ENCODE assay signal across 21 cellular contexts in genomic region chr9:77290373-77290772, GRCh38.
"Had no signal": no experiment of that assay in that cellular context is flagged by ENCODE, and none has a peak within 500 bp of the region (broad histone marks: within the 10 kb centered on the region; RNA-seq: fewer than 3 reads in every experiment).

No MANE protein-coding gene starts in this region.

- ATAC-seq: activated CD8-positive, alpha-beta memory T cell treated with anti-CD3 and anti-CD28 coated beads, Interleukin-2, amount 10 ng/mL, durations not matched to agents 7 days and 5 days; activated T-cell treated with anti-CD3 and anti-CD28 coated beads, Interleukin-2, amount 50 U/mL, for 4 hours; naive thymus-derived CD4-positive, alpha-beta T cell; right lobe of liver; stimulated activated naive B cell treated with anti-CD40 and anti-IgM and Interleukin-4, amounts not matched to agents 10 μg/mL and 1 μg/mL and 100 μg/mL, for 72 hours had no signal

- DNase-seq: activated CD4-positive, alpha-beta T cell treated with anti-CD3 and anti-CD28 coated beads, Interleukin-2, amount 50 U/mL, for 48 hours; activated CD4-positive, CD25-positive, alpha-beta regulatory T cell treated with anti-CD3 and anti-CD28 coated beads, Interleukin-2, amount 50 U/mL, for 72 hours; activated CD8-positive, alpha-beta memory T cell treated with anti-CD3 and anti-CD28 coated beads, Interleukin-2, amount 10 ng/mL, durations not matched to agents 7 days and 5 days; activated effector memory CD4-positive, alpha-beta T cell treated with anti-CD3 and anti-CD28 coated beads, Interleukin-2, amount 50 U/mL, for 16 hours; activated naive CD8-positive, alpha-beta T cell treated with anti-CD3 and anti-CD28 coated beads, Interleukin-2, amount 10 ng/mL, durations not matched to agents 7 days and 5 days; activated T-cell treated with anti-CD3 and anti-CD28 coated beads, Interleukin-2, amount 50 U/mL, for 4 hours; aorta; colonic mucosa; effector CD8-positive, alpha-beta T cell; hippocampal formation; naive thymus-derived CD4-positive, alpha-beta T cell; nucleus accumbens; right lobe of liver; spleen; stimulated activated CD4-positive, alpha-beta T cell treated with anti-CD3 and anti-CD28 coated beads, Interleukin-1b, Interleukin-23, amount 100 ng/mL, for 48 hours; stimulated activated naive B cell treated with anti-CD40 and anti-IgM and Interleukin-4, amounts not matched to agents 10 μg/mL and 1 μg/mL and 100 μg/mL, for 72 hours; trophoblast cell had no signal

- H3K4me3 ChIP-seq: cardiac muscle cell, colonic mucosa, lung, prostate gland, right lobe of liver, spleen had no signal

- H3K4me1 ChIP-seq: colonic mucosa, prostate gland, right lobe of liver had no signal

- H3K27ac ChIP-seq: cardiac muscle cell, colonic mucosa, epithelial cell of prostate, prostate gland, right lobe of liver, spleen had no signal

- H3K4me1 Mint-ChIP-seq: stimulated activated naive B cell treated with anti-CD40 and anti-IgM and Interleukin-4, amounts not matched to agents 10 μg/mL and 1 μg/mL and 100 μg/mL, for 72 hours had no signal

- H3K27me3 ChIP-seq: cardiac muscle cell, colonic mucosa, right lobe of liver, spleen had no signal

- H3K36me3 ChIP-seq: cardiac muscle cell, colonic mucosa, prostate gland, right lobe of liver had no signal

- H3K27ac Mint-ChIP-seq: activated CD8-positive, alpha-beta memory T cell treated with anti-CD3 and anti-CD28 coated beads, Interleukin-2, amount 10 ng/mL, durations not matched to agents 7 days and 5 days; activated naive CD8-positive, alpha-beta T cell treated with anti-CD3 and anti-CD28 coated beads, Interleukin-2, amount 10 ng/mL, durations not matched to agents 7 days and 5 days; naive thymus-derived CD4-positive, alpha-beta T cell; stimulated activated naive B cell treated with anti-CD40 and anti-IgM and Interleukin-4, amounts not matched to agents 10 μg/mL and 1 μg/mL and 100 μg/mL, for 72 hours had no signal

- H3K4me3 Mint-ChIP-seq: activated CD8-positive, alpha-beta memory T cell treated with anti-CD3 and anti-CD28 coated beads, Interleukin-2, amount 10 ng/mL, durations not matched to agents 7 days and 5 days; activated naive CD8-positive, alpha-beta T cell treated with anti-CD3 and anti-CD28 coated beads, Interleukin-2, amount 10 ng/mL, durations not matched to agents 7 days and 5 days; activated T-cell treated with anti-CD3 and anti-CD28 coated beads, Interleukin-2, amount 50 U/mL, for 4 hours; naive thymus-derived CD4-positive, alpha-beta T cell; stimulated activated naive B cell treated with anti-CD40 and anti-IgM and Interleukin-4, amounts not matched to agents 10 μg/mL and 1 μg/mL and 100 μg/mL, for 72 hours had no signal

- H3K9me3 ChIP-seq: colonic mucosa, prostate gland, right lobe of liver had no signal

- H3K27me3 Mint-ChIP-seq: activated CD8-positive, alpha-beta memory T cell treated with anti-CD3 and anti-CD28 coated beads, Interleukin-2, amount 10 ng/mL, durations not matched to agents 7 days and 5 days; activated naive CD8-positive, alpha-beta T cell treated with anti-CD3 and anti-CD28 coated beads, Interleukin-2, amount 10 ng/mL, durations not matched to agents 7 days and 5 days; naive thymus-derived CD4-positive, alpha-beta T cell; stimulated activated naive B cell treated with anti-CD40 and anti-IgM and Interleukin-4, amounts not matched to agents 10 μg/mL and 1 μg/mL and 100 μg/mL, for 72 hours had no signal
